12 cellular contexts compared by ENCODE assay signal in genomic region chr2:43160778-43161177, GRCh38.
DNase-seq lines count a peak whose midpoint lies in the region; ATAC-seq, FAIRE-seq and TF ChIP-seq lines count a peak whose summit lies in the region.
"Had no signal": no experiment of that assay in that cellular context is flagged by ENCODE, and none has a peak within 500 bp of the region (broad histone marks: within the 10 kb centered on the region; RNA-seq: fewer than 3 reads in every experiment).

No MANE protein-coding gene starts in this region.

- no peak overlapping the region for H2BK120ac ChIP-seq in H1 (replicated peaks; ENCODE audit: low read depth, low read length)

- H3K4ac ChIP-seq in H1 (replicated peaks; ENCODE audit: insufficient read length, low read depth, low read length) = peak overlapping the region; percentile 65

- no peak for TF ChIP-seq RAD21 in H1 (IDR thresholded peaks at IDR 0.05 in 1 of 2, conservative IDR thresholded peaks at IDR 0.05 in 1 of 2; ENCODE audit: low read depth in 2 of 2, low read length in 2 of 2)

- FAIRE-seq in H1 (lab: Jason Lieb, UNC) = no peak
- FAIRE-seq: GM18507 had no signal

- no peak overlapping the region for H3K4me2 ChIP-seq in H1 (ENCODE audit: insufficient read depth in 1 of 2, low read depth in 2 of 2, low read length in 2 of 2)

- no peaks in the 10 kb centered on the region for H3K9me3 ChIP-seq in CD8-positive, alpha-beta T cell (ENCODE audit: low read length)
- H3K9me3 ChIP-seq in KOPT-K1 (ENCODE audit: insufficient read depth, low read length, poor library complexity, severe bottlenecking) = no peaks in the 10 kb centered on the region
- no peaks in the 10 kb centered on the region for H3K9me3 ChIP-seq in H1 (ENCODE audit: insufficient read depth in 2 of 2, low read depth in 1 of 2, low read length in 1 of 2)
- H3K9me3 ChIP-seq in neutrophil = no peaks in the 10 kb centered on the region

- no peak overlapping the region for H3K18ac ChIP-seq in H1 (ENCODE audit: extremely low read depth, low read length)

- H3K4me1 Mint-ChIP-seq in CD8-positive, alpha-beta T cell (ENCODE audit: low read depth) = peaks cover 81% of the 10 kb centered on the region

- no peak overlapping the region for H3K4me3 ChIP-seq in CD8-positive, alpha-beta T cell (ENCODE audit: low read depth, low read length)
- no peak overlapping the region for H3K4me3 ChIP-seq in H1 (ENCODE audit: extremely low read depth in 1 of 4, insufficient read depth in 2 of 4, low read depth in 3 of 4, low read length in 4 of 4)
- H3K4me3 ChIP-seq in neutrophil (ENCODE audit: low read depth in 1 of 2, low read length in 1 of 2) = no peak overlapping the region

- no peaks in the 10 kb centered on the region for H3K9me3 Mint-ChIP-seq in CD8-positive, alpha-beta T cell

- no peak overlapping the region for H2AK5ac ChIP-seq in H1 (ENCODE audit: low read depth, low read length)

- no peak overlapping the region for H3K56ac ChIP-seq in H1 (replicated peaks; ENCODE audit: insufficient read length, low read depth, low read length)

- H2BK12ac ChIP-seq in H1 (ENCODE audit: low read depth, low read length) = no peak overlapping the region

- no peak for TF ChIP-seq EP300 in H1 (IDR thresholded peaks at IDR 0.05; ENCODE audit: borderline replicate concordance in 1 of 2, low read depth in 2 of 2, low read length in 2 of 2)

- H3K36me3 Mint-ChIP-seq in CD8-positive, alpha-beta T cell = no peaks in the 10 kb centered on the region

- no peaks in the 10 kb centered on the region for H3K36me3 ChIP-seq in CD8-positive, alpha-beta T cell (ENCODE audit: insufficient read depth, low read length)
- H3K36me3 ChIP-seq in KOPT-K1 (ENCODE audit: insufficient read depth, low read length) = no peaks in the 10 kb centered on the region
- no peaks in the 10 kb centered on the region for H3K36me3 ChIP-seq in H1 (ENCODE audit: control insufficient read depth in 2 of 4, insufficient read depth in 4 of 4, low read length in 3 of 4)
- H3K36me3 ChIP-seq in neutrophil = no peaks in the 10 kb centered on the region

- H3K9ac ChIP-seq in H1 (replicated peaks in 1 of 4; ENCODE audit: extremely low read depth in 1 of 4, low read depth in 3 of 4, low read length in 3 of 4) = no peak overlapping the region
- H3K9ac ChIP-seq: KMS-11 had no signal

- H3K79me1 ChIP-seq in H1 (ENCODE audit: low read depth, low read length) = no peaks in the 10 kb centered on the region

- H3K23ac ChIP-seq in H1 (ENCODE audit: insufficient read length) = no peak overlapping the region

- intact Hi-C loops in CD8-positive, alpha-beta T cell (cut with DNase I, micrococcal nuclease) = loop anchor here in 1 of 2 experiments (1.0 kb wide), 1 partner anchor 8 kb away; no protein-coding TSS in a partner anchor

- peak overlapping the region; percentile 81; the same call in 1 of the 2 replicates for H2BK15ac ChIP-seq in H1 (ENCODE audit: low read length)

- H3K27ac Mint-ChIP-seq in CD8-positive, alpha-beta T cell = peak overlapping the region; percentile 96

- H2BK20ac ChIP-seq in H1 (ENCODE audit: low read length) = no peak overlapping the region

- H4K91ac ChIP-seq in H1 (replicated peaks; ENCODE audit: insufficient read length, low read length) = no peak overlapping the region

- H3K27me3 ChIP-seq in CD8-positive, alpha-beta T cell (ENCODE audit: insufficient read depth, low read length) = no peaks in the 10 kb centered on the region
- no peaks in the 10 kb centered on the region for H3K27me3 ChIP-seq in H1 (replicated peaks in 1 of 4; ENCODE audit: control insufficient read depth in 3 of 4, extremely low read depth in 1 of 4, insufficient read depth in 3 of 4, low read length in 3 of 4)
- H3K27me3 ChIP-seq in neutrophil = no peaks in the 10 kb centered on the region

- no peak overlapping the region for H3K14ac ChIP-seq in H1 (ENCODE audit: insufficient read length)

- peak overlapping the region; percentile 60 for H3K27ac ChIP-seq in CD8-positive, alpha-beta T cell (ENCODE audit: low read depth, low read length)
- H3K27ac ChIP-seq in KOPT-K1 (ENCODE audit: low read depth, low read length, poor library complexity, severe bottlenecking) (peak overlapping the region; percentile 92), H1 (ENCODE audit: low read depth, low read length) (no peak overlapping the region), neutrophil (peak overlapping the region; percentile 98)

- no peaks in the 10 kb centered on the region for H3K79me2 ChIP-seq in H1 (ENCODE audit: control insufficient read depth in 1 of 2, insufficient read depth in 2 of 2, low read length in 2 of 2)

- no peak for TF ChIP-seq CTCF in CD8-positive, alpha-beta T cell (IDR thresholded peaks at IDR 0.05)
- TF ChIP-seq CTCF in H1 (IDR thresholded peaks at IDR 0.05; ENCODE audit: control extremely low read depth in 1 of 3, insufficient read depth in 1 of 3, low read depth in 1 of 3, low read length in 3 of 3) (no peak), neutrophil (IDR thresholded peaks at IDR 0.05) (no peak)

- no peak overlapping the region for H4K8ac ChIP-seq in H1 (ENCODE audit: extremely low read depth, insufficient read depth, low read length)

- no peak overlapping the region for H2AFZ ChIP-seq in H1 (ENCODE audit: low read length)

- no peaks in the 10 kb centered on the region for H4K20me1 ChIP-seq in H1 (replicated peaks in 1 of 2; ENCODE audit: control insufficient read depth in 1 of 2, insufficient read depth in 2 of 2, low read length in 2 of 2)

- peak overlapping the region; percentile 35 for H3K4me3 Mint-ChIP-seq in CD8-positive, alpha-beta T cell

- no peaks in the 10 kb centered on the region for H3K23me2 ChIP-seq in H1 (ENCODE audit: low read depth, low read length)

- 89% methylated on average over 5 of the region's 5 CpGs; no CpG with 5 or more reads in 1 of the 2 experiments for WGBS in H1 (ENCODE audit: extremely low coverage in 1 of 2, insufficient coverage in 1 of 2, insufficient read length in 1 of 2, insufficient replicate concordance in 2 of 2, low coverage in 1 of 2, low lambda C conversion rate in 2 of 2, missing lambda C conversion rate in 1 of 2), 2 experiments

- no peak overlapping the region for H2BK5ac ChIP-seq in H1 (ENCODE audit: low read depth, low read length)

- H3K27me3 Mint-ChIP-seq in CD8-positive, alpha-beta T cell (ENCODE audit: low read depth) = no peaks in the 10 kb centered on the region

- no peak overlapping the region for H4K5ac ChIP-seq in H1 (ENCODE audit: insufficient read length, low read depth, low read length)

- POLR2A ChIA-PET in CD8-positive, alpha-beta T cell (lab: Charles Lee) = interaction anchor here (1.1 to 28.3 kb wide), 3 partner anchors 14 to 62 kb away, joined by 6 to 828 read pairs (median 7); partner anchors contain the start of gene ZFP36L2
- POLR2A ChIA-PET in H1 (lab: Charles Lee; ENCODE audit: partially characterized antibody) = interaction anchor here (0.8 kb wide), 1 partner anchor 60 kb away, joined by 3 read pairs; no protein-coding TSS in a partner anchor

- no peak for TF ChIP-seq POLR2A in H1 (IDR thresholded peaks at IDR 0.05; ENCODE audit: control extremely low read depth in 1 of 2, low read depth in 2 of 2, low read length in 2 of 2)

- peaks cover 67% of the 10 kb centered on the region for H3K4me1 ChIP-seq in CD8-positive, alpha-beta T cell (ENCODE audit: insufficient read depth, low read length)
- H3K4me1 ChIP-seq in H1 (replicated peaks in 1 of 4; ENCODE audit: control insufficient read depth in 3 of 4, insufficient read depth in 4 of 4, low read length in 3 of 4) (peaks cover 0 to 12% (median 5%) of the 10 kb centered on the region in 4 experiments; a peak in 4 of 7 replicates), neutrophil (ENCODE audit: control insufficient read depth in 1 of 2, insufficient read depth in 1 of 2, low read depth in 1 of 2, low read length in 1 of 2) (peaks cover 56 to 67% of the 10 kb centered on the region in 2 experiments)

- no peak for DNase-seq in CD8-positive, alpha-beta T cell
- DNase-seq in H1 (ENCODE audit: low read depth in 1 of 2, low spot score in 2 of 2) (no peak), NCI-H82 (lab: John Stamatoyannopoulos, UW) (no peak), kidney tubule cell (ENCODE audit: low spot score) (no peak), ureter (ENCODE audit: low spot score) (no peak)
- DNase-seq: activated naive CD4-positive, alpha-beta T cell treated with anti-CD3 and anti-CD28 coated beads, Interleukin-2, amount 50 U/mL, for 16 hours; NCI-H524 treated with DMSO at 0.1 percent for 48 hours; stimulated activated naive CD4-positive, alpha-beta T cell treated with Interleukin-2 at 50 U/mL for 16 hours had no signal

- ATAC-seq in CD8-positive, alpha-beta T cell = no peak

- CTCF ChIA-PET in CD8-positive, alpha-beta T cell (lab: Charles Lee) = interaction anchor here (0.9 to 26.6 kb wide), 6 partner anchors 11 to 63 kb away, joined by 3 to 537 read pairs (median 4); partner anchors contain the start of gene ZFP36L2
- CTCF ChIA-PET in H1 (lab: Charles Lee; ENCODE audit: partially characterized antibody) = interaction anchor here (0.6 to 3.0 kb wide), 13 partner anchors 10 to 332 kb away, joined by 3 to 17 read pairs (median 4); no protein-coding TSS in a partner anchor

TF ChIP-seq in H1, 55 proteins besides CTCF, POLR2A, EP300 and RAD21 (continues in another document):
- TF ChIP-seq GTF2F1 (IDR thresholded peaks at IDR 0.05; ENCODE audit: borderline replicate concordance, low read depth, low read length) = no peak
- no peak for TF ChIP-seq ATF2 (IDR thresholded peaks at IDR 0.05; ENCODE audit: low read length)
- no peak for TF ChIP-seq POU5F1 (IDR thresholded peaks at IDR 0.05; ENCODE audit: low read depth, low read length)
- no peak for TF ChIP-seq KDM1A (IDR thresholded peaks at IDR 0.05; ENCODE audit: borderline replicate concordance, low read length)
- no peak for TF ChIP-seq CEBPB (IDR thresholded peaks at IDR 0.05; ENCODE audit: low read depth, low read length)
- TF ChIP-seq RBBP5 (IDR thresholded peaks at IDR 0.05; ENCODE audit: borderline replicate concordance, low read depth, low read length) = no peak
- no peak for TF ChIP-seq KDM4A (IDR thresholded peaks at IDR 0.05; ENCODE audit: low read depth, low read length, severe bottlenecking)
- TF ChIP-seq FOSL1 (IDR thresholded peaks at IDR 0.05; ENCODE audit: insufficient read depth, low read depth, low read length) = no peak
- TF ChIP-seq TCF12 (IDR thresholded peaks at IDR 0.05; ENCODE audit: low read depth, low read length) = no peak
